Comparison of ENCODE assay signal across 27 cellular contexts in genomic region chr17:5544115-5544514, GRCh38. TPM values are rescaled to one million over a fixed set of nuclear protein-coding genes. Genes with fewer than 3 reads are reported as not detected.
DNase-seq lines count a peak whose midpoint lies in the region; TF ChIP-seq lines count a peak whose summit lies in the region.
"Had no signal": no experiment of that assay in that cellular context is flagged by ENCODE, and none has a peak within 500 bp of the region (broad histone marks: within the 10 kb centered on the region; RNA-seq: fewer than 3 reads in every experiment).

No MANE protein-coding gene starts in this region.

- TF ChIP-seq POLR2A in sigmoid colon (IDR thresholded peaks at IDR 0.05), result no peak

- CTCF ChIA-PET in activated CD4-positive, alpha-beta memory T cell treated with anti-CD3 and anti-CD28 coated beads, Interleukin-2, amount 10 ng/mL, durations not matched to agents 7 days and 5 days (lab: Charles Lee), result no interaction called here
- CTCF ChIA-PET in activated CD4-positive, alpha-beta memory T cell treated with anti-CD3 and anti-CD28 coated beads for 36 hours (lab: Charles Lee), result no interaction called here

- no peak overlapping the region for H3K27ac Mint-ChIP-seq in activated CD4-positive, alpha-beta memory T cell treated with anti-CD3 and anti-CD28 coated beads, Interleukin-2, amount 10 ng/mL, durations not matched to agents 7 days and 5 days
- no peak overlapping the region for H3K27ac Mint-ChIP-seq in activated CD4-positive, alpha-beta memory T cell treated with anti-CD3 and anti-CD28 coated beads for 36 hours
- peak overlapping the region; percentile 55 for H3K27ac Mint-ChIP-seq in activated naive CD8-positive, alpha-beta T cell
- H3K27ac Mint-ChIP-seq in activated naive CD8-positive, alpha-beta T cell treated with anti-CD3 and anti-CD28 coated beads for 36 hours, result no peak overlapping the region
- no peak overlapping the region for H3K27ac Mint-ChIP-seq in osteocyte (ENCODE audit: unreplicated experiment)
- H3K27ac Mint-ChIP-seq: B cell, IgD-negative memory B cell had no signal

- H3K36me3 Mint-ChIP-seq in activated CD4-positive, alpha-beta memory T cell treated with anti-CD3 and anti-CD28 coated beads, Interleukin-2, amount 10 ng/mL, durations not matched to agents 7 days and 5 days (ENCODE audit: low read depth), result peaks cover 83% of the 10 kb centered on the region
- peaks cover 39% of the 10 kb centered on the region for H3K36me3 Mint-ChIP-seq in activated CD4-positive, alpha-beta memory T cell treated with anti-CD3 and anti-CD28 coated beads for 36 hours
- H3K36me3 Mint-ChIP-seq in activated naive CD8-positive, alpha-beta T cell, result peaks cover 11% of the 10 kb centered on the region
- peaks cover 13% of the 10 kb centered on the region for H3K36me3 Mint-ChIP-seq in activated naive CD8-positive, alpha-beta T cell treated with anti-CD3 and anti-CD28 coated beads for 36 hours
- H3K36me3 Mint-ChIP-seq in osteocyte (ENCODE audit: unreplicated experiment), result no peaks in the 10 kb centered on the region

- no peaks in the 10 kb centered on the region for H3K9me3 Mint-ChIP-seq in activated CD4-positive, alpha-beta memory T cell treated with anti-CD3 and anti-CD28 coated beads, Interleukin-2, amount 10 ng/mL, durations not matched to agents 7 days and 5 days
- no peaks in the 10 kb centered on the region for H3K9me3 Mint-ChIP-seq in activated CD4-positive, alpha-beta memory T cell treated with anti-CD3 and anti-CD28 coated beads for 36 hours
- H3K9me3 Mint-ChIP-seq in activated naive CD8-positive, alpha-beta T cell (ENCODE audit: low read depth), result no peaks in the 10 kb centered on the region
- no peaks in the 10 kb centered on the region for H3K9me3 Mint-ChIP-seq in activated naive CD8-positive, alpha-beta T cell treated with anti-CD3 and anti-CD28 coated beads for 36 hours
- no peaks in the 10 kb centered on the region for H3K9me3 Mint-ChIP-seq in osteocyte (ENCODE audit: unreplicated experiment)
- H3K9me3 Mint-ChIP-seq: CD8-positive, alpha-beta memory T cell; IgD-negative memory B cell had no signal

- H3K4me1 ChIP-seq in sigmoid colon, result peaks cover 0 to 14% (median 12%) of the 10 kb centered on the region in 4 donors

- intact Hi-C loops in activated CD4-positive, alpha-beta memory T cell treated with anti-CD3 and anti-CD28 coated beads for 36 hours (cut with micrococcal nuclease), result no loop called here
- intact Hi-C loops in sigmoid colon (cut with DNase I), result no loop called here

- H3K9me3 ChIP-seq in sigmoid colon, result no peaks in the 10 kb centered on the region

- POLR2A ChIA-PET in activated CD4-positive, alpha-beta memory T cell treated with anti-CD3 and anti-CD28 coated beads, Interleukin-2, amount 10 ng/mL, durations not matched to agents 7 days and 5 days (lab: Charles Lee), result interaction anchor here (1.1 kb wide), 1 partner anchor 58 kb away, joined by 3 read pairs; the partner anchor contains the start of gene DERL2
- POLR2A ChIA-PET in activated CD4-positive, alpha-beta memory T cell treated with anti-CD3 and anti-CD28 coated beads for 36 hours (lab: Charles Lee), result no interaction called here

- no peaks in the 10 kb centered on the region for H3K4me1 Mint-ChIP-seq in activated CD4-positive, alpha-beta memory T cell treated with anti-CD3 and anti-CD28 coated beads, Interleukin-2, amount 10 ng/mL, durations not matched to agents 7 days and 5 days
- H3K4me1 Mint-ChIP-seq in activated CD4-positive, alpha-beta memory T cell treated with anti-CD3 and anti-CD28 coated beads for 36 hours (ENCODE audit: low read depth), result no peaks in the 10 kb centered on the region
- peaks cover 3% of the 10 kb centered on the region for H3K4me1 Mint-ChIP-seq in activated naive CD8-positive, alpha-beta T cell (ENCODE audit: low read depth)
- H3K4me1 Mint-ChIP-seq in activated naive CD8-positive, alpha-beta T cell treated with anti-CD3 and anti-CD28 coated beads for 36 hours, result peaks cover 2% of the 10 kb centered on the region
- no peaks in the 10 kb centered on the region for H3K4me1 Mint-ChIP-seq in osteocyte (ENCODE audit: unreplicated experiment)
- H3K4me1 Mint-ChIP-seq: B cell had no signal

- WGBS in sigmoid colon, 2 donors, result 75 to 89% methylated on average over 2 of the region's 2 CpGs

- peaks cover 0 to 23% (median 4%) of the 10 kb centered on the region in 4 donors for H3K36me3 ChIP-seq in sigmoid colon

- no peak for TF ChIP-seq EP300 in sigmoid colon (IDR thresholded peaks at IDR 0.05)

- no peak overlapping the region for H3K4me3 Mint-ChIP-seq in activated CD4-positive, alpha-beta memory T cell treated with anti-CD3 and anti-CD28 coated beads, Interleukin-2, amount 10 ng/mL, durations not matched to agents 7 days and 5 days
- no peak overlapping the region for H3K4me3 Mint-ChIP-seq in activated CD4-positive, alpha-beta memory T cell treated with anti-CD3 and anti-CD28 coated beads for 36 hours
- no peak overlapping the region for H3K4me3 Mint-ChIP-seq in activated naive CD8-positive, alpha-beta T cell
- H3K4me3 Mint-ChIP-seq in activated naive CD8-positive, alpha-beta T cell treated with anti-CD3 and anti-CD28 coated beads for 36 hours, result no peak overlapping the region
- H3K4me3 Mint-ChIP-seq in osteocyte (ENCODE audit: unreplicated experiment), result no peak overlapping the region
- H3K4me3 Mint-ChIP-seq: B cell; CD8-positive, alpha-beta memory T cell; IgD-negative memory B cell had no signal

- H3K27ac ChIP-seq in sigmoid colon, result no peak overlapping the region
- H3K27ac ChIP-seq: 22Rv1, C4-2B, HL-60, KMS-11 had no signal

- no peaks in the 10 kb centered on the region for H3K27me3 ChIP-seq in sigmoid colon

- DNase-seq in activated CD4-positive, alpha-beta memory T cell treated with anti-CD3 and anti-CD28 coated beads, Interleukin-2, amount 10 ng/mL, durations not matched to agents 7 days and 5 days, result peak; percentile 11
- no peak for DNase-seq in activated CD4-positive, alpha-beta memory T cell treated with anti-CD3 and anti-CD28 coated beads for 36 hours
- no peak for DNase-seq in activated naive CD8-positive, alpha-beta T cell treated with anti-CD3 and anti-CD28 coated beads for 36 hours
- peak; percentile 79 for DNase-seq in osteocyte (ENCODE audit: extremely low spot score, unreplicated experiment)
- DNase-seq in sigmoid colon, result no peak
- DNase-seq in GF-D8 (lab: John Stamatoyannopoulos, UW), result no peak
- no peak for DNase-seq in GM19238 (ENCODE audit: insufficient read length, low spot score)
- DNase-seq: CD8-positive, alpha-beta memory T cell; DMS153; DND-41; MM.1S; NCI-H1048; NCI-H1417; NCI-H1694; NCI-H2029 treated with DMSO at 0.1 percent for 48 hours; NCI-H226; NCI-H510A; NCI-H69; Right ventricle myocardium superior; RPMI8226 had no signal

- H3K4me3 ChIP-seq in sigmoid colon, result no peak overlapping the region

- TF ChIP-seq CTCF in osteocyte (IDR thresholded peaks at IDR 0.05), result no peak
- no peak for TF ChIP-seq CTCF in sigmoid colon (IDR thresholded peaks at IDR 0.05)

- no peaks in the 10 kb centered on the region for H3K27me3 Mint-ChIP-seq in activated CD4-positive, alpha-beta memory T cell treated with anti-CD3 and anti-CD28 coated beads, Interleukin-2, amount 10 ng/mL, durations not matched to agents 7 days and 5 days
- H3K27me3 Mint-ChIP-seq in activated CD4-positive, alpha-beta memory T cell treated with anti-CD3 and anti-CD28 coated beads for 36 hours, result no peaks in the 10 kb centered on the region
- H3K27me3 Mint-ChIP-seq in activated naive CD8-positive, alpha-beta T cell, result no peaks in the 10 kb centered on the region
- no peaks in the 10 kb centered on the region for H3K27me3 Mint-ChIP-seq in activated naive CD8-positive, alpha-beta T cell treated with anti-CD3 and anti-CD28 coated beads for 36 hours
- H3K27me3 Mint-ChIP-seq in osteocyte (ENCODE audit: unreplicated experiment), result no peaks in the 10 kb centered on the region
- H3K27me3 Mint-ChIP-seq: B cell, IgD-negative memory B cell had no signal

RNA-seq across cellular contexts. Expression of gene NLRP1, which starts 40.2 kb away (rescaled TPM):
- total RNA-seq in activated CD4-positive, alpha-beta memory T cell treated with anti-CD3 and anti-CD28 coated beads, Interleukin-2, amount 10 ng/mL, durations not matched to agents 7 days and 5 days, result 100 to 1,000 TPM; 102 to 104 TPM
- 10 to 100 TPM; 39.9 to 45.0 TPM for total RNA-seq in activated CD4-positive, alpha-beta memory T cell treated with anti-CD3 and anti-CD28 coated beads for 36 hours
- total RNA-seq in activated naive CD8-positive, alpha-beta T cell treated with anti-CD3 and anti-CD28 coated beads for 36 hours, result 10 to 100 TPM; 17.2 to 18.8 TPM
- total RNA-seq in osteocyte, result 27.1 and 27.6 TPM in 2 replicates
- total RNA-seq in sigmoid colon, result 10 to 100 TPM; 19.1 to 70.3 (median 28.1) TPM
- polyA plus RNA-seq in sigmoid colon, result 10 to 100 TPM in 1 of 3 donors, 1 to 10 TPM in 2; 1.8 to 25.0 (median 7.2) TPM

RNA-seq across cellular contexts. Expression of gene MIS12, which starts 57.7 kb away (rescaled TPM):
- total RNA-seq in activated CD4-positive, alpha-beta memory T cell treated with anti-CD3 and anti-CD28 coated beads, Interleukin-2, amount 10 ng/mL, durations not matched to agents 7 days and 5 days, result 10 to 100 TPM; 28.7 to 29.0 TPM
- total RNA-seq in activated CD4-positive, alpha-beta memory T cell treated with anti-CD3 and anti-CD28 coated beads for 36 hours, result 10 to 100 TPM; 30.4 to 32.0 TPM
- total RNA-seq in activated naive CD8-positive, alpha-beta T cell treated with anti-CD3 and anti-CD28 coated beads for 36 hours, result 10 to 100 TPM; 44.3 to 45.5 TPM
- 20.1 and 21.3 TPM in 2 replicates for total RNA-seq in osteocyte
- 10 to 100 TPM in 3 of 4 donors, 1 to 10 TPM in 1; 6.1 to 16.6 (median 15.7) TPM for total RNA-seq in sigmoid colon
- polyA plus RNA-seq in sigmoid colon, result 10 to 100 TPM in 1 of 3 donors, 1 to 10 TPM in 2; 3.6 to 12.0 (median 7.6) TPM

RNA-seq across cellular contexts. Expression of gene DERL2, which starts 58.1 kb away (rescaled TPM):
- 10 to 100 TPM; 76.6 to 76.8 TPM for total RNA-seq in activated CD4-positive, alpha-beta memory T cell treated with anti-CD3 and anti-CD28 coated beads, Interleukin-2, amount 10 ng/mL, durations not matched to agents 7 days and 5 days
- total RNA-seq in activated CD4-positive, alpha-beta memory T cell treated with anti-CD3 and anti-CD28 coated beads for 36 hours, result 10 to 100 TPM; 54.8 to 57.8 TPM
- total RNA-seq in activated naive CD8-positive, alpha-beta T cell treated with anti-CD3 and anti-CD28 coated beads for 36 hours, result 10 to 100 TPM; 71.8 to 77.6 TPM
- total RNA-seq in osteocyte (73.1 and 81.2 TPM in 2 replicates), sigmoid colon (10 to 100 TPM; 14.3 to 40.0 (median 18.0) TPM)
- 10 to 100 TPM; 23.1 to 51.3 (median 24.6) TPM for polyA plus RNA-seq in sigmoid colon

Comparison
In these comparisons a context has a peak if more than half of its experiments do, and no peak if none do; other contexts are left out.
1. DNase-seq: peak in activated CD4-positive, alpha-beta memory T cell treated with anti-CD3 and anti-CD28 coated beads, Interleukin-2, amount 10 ng/mL, durations not matched to agents 7 days and 5 days (single experiment) and osteocyte (single experiment); none in activated CD4-positive, alpha-beta memory T cell treated with anti-CD3 and anti-CD28 coated beads for 36 hours (single experiment), activated naive CD8-positive, alpha-beta T cell treated with anti-CD3 and anti-CD28 coated beads for 36 hours (single experiment), sigmoid colon (single experiment), GF-D8 (single experiment) and GM19238 (single experiment).